Comparison of ENCODE assay signal across 8 cellular contexts in genomic region chr1:227759345-227760300, GRCh38. TPM values are rescaled to one million over a fixed set of nuclear protein-coding genes. Genes with fewer than 3 reads are reported as not detected.
A peak's percentile ranks its signal among the peaks of the same experiment; 100 is the strongest.
DNase-seq lines count a peak whose midpoint lies in the region; FAIRE-seq and TF ChIP-seq lines count a peak whose summit lies in the region.

No MANE protein-coding gene starts in this region.

- H3K27me3 ChIP-seq in skeletal muscle tissue (ENCODE audit: control insufficient read depth in 3 of 3, insufficient read depth in 3 of 3, low read length in 3 of 3) (no peaks in the 10 kb centered on the region), H7 (ENCODE audit: control insufficient read depth, insufficient read depth, low read length) (no peaks in the 10 kb centered on the region)

- H3K4me3 ChIP-seq in HFF-Myc (replicated peaks; ENCODE audit: low read depth, low read length) (no peak overlapping the region), skeletal muscle tissue (ENCODE audit: low read length in 3 of 3) (peak overlapping the region; percentile 27 to 59 (median 52)), H7 (ENCODE audit: insufficient read depth, low read depth, low read length) (no peak overlapping the region)

- DNase-seq in HFF-Myc (ENCODE audit: extremely low read depth, low read depth) (peak; percentile 96), SW 1271 (lab: John Stamatoyannopoulos, UW) (peak; percentile 37 to 75), glomerular visceral epithelial cell (ENCODE audit: extremely low spot score) (peak; percentile 94), NCI-H526 treated with DMSO at 0.1 percent for 48 hours (lab: John Stamatoyannopoulos, UW) (no peak), H7 (no peak), GM12892 (ENCODE audit: insufficient read length) (no peak), SKM-1 treated with dmso at 0.1 percent for 144 hours (lab: John Stamatoyannopoulos, UW; ENCODE audit: unreplicated experiment) (no peak)

- H3K9me3 ChIP-seq in skeletal muscle tissue (ENCODE audit: control insufficient read depth in 3 of 3, low read length in 3 of 3) = no peaks in the 10 kb centered on the region

- H3K27ac ChIP-seq in skeletal muscle tissue (ENCODE audit: low read depth, low read length) = peak overlapping the region; percentile 97

- H3K9ac ChIP-seq in skeletal muscle tissue (ENCODE audit: low read depth in 1 of 3, low read length in 3 of 3) = peak overlapping the region in 2 of 3 donors; percentile 60 to 78

- peaks cover 0 to 18% (median 14%) of the 10 kb centered on the region in 3 donors for H3K36me3 ChIP-seq in skeletal muscle tissue (ENCODE audit: control insufficient read depth in 3 of 3, insufficient read depth in 3 of 3, low read length in 3 of 3)
- H3K36me3 ChIP-seq in H7 (replicated peaks; ENCODE audit: control insufficient read depth, insufficient read depth, low read length) = peaks cover 21% of the 10 kb centered on the region

- FAIRE-seq in GM12892 (lab: Jason Lieb, UNC) = no peak

- TF ChIP-seq POLR2A in GM12892 (IDR thresholded peaks at IDR 0.05; ENCODE audit: low read depth, low read length) = no peak

- peaks cover 68 to 96% (median 79%) of the 10 kb centered on the region in 3 donors for H3K4me1 ChIP-seq in skeletal muscle tissue (ENCODE audit: control insufficient read depth in 3 of 3, insufficient read depth in 3 of 3, low read length in 3 of 3)

- TF ChIP-seq CTCF in HFF-Myc (IDR thresholded peaks at IDR 0.05; ENCODE audit: low read depth, low read length, missing control alignments) = no peak

RNA-seq across cellular contexts. Expression of gene SNAP47, which starts 24.4 kb away (rescaled TPM):
- total RNA-seq in skeletal muscle tissue = 44.9 TPM
- total RNA-seq in H7 (2014; rRNA removed; shearing (Covaris generic)) = 122 and 123 TPM in 2 replicates
- polyA plus RNA-seq in GM12892 (2012; ENCODE audit: missing spikeins) = 22.3 TPM

RNA-seq across cellular contexts. Expression of gene JMJD4, which starts 24.5 kb away (rescaled TPM):
- total RNA-seq in skeletal muscle tissue = 19.3 TPM
- total RNA-seq in H7 (2014; rRNA removed; shearing (Covaris generic)) = 45.3 and 54.4 TPM in 2 replicates
- 8.5 TPM for polyA plus RNA-seq in GM12892 (2012; ENCODE audit: missing spikeins)

RNA-seq across cellular contexts. Expression of gene PRSS38, which starts 55.9 kb away (rescaled TPM):
- not detected for total RNA-seq in skeletal muscle tissue
- total RNA-seq in H7 (2014; rRNA removed; shearing (Covaris generic)) = not detected in 2 replicates
- polyA plus RNA-seq in GM12892 (2012; ENCODE audit: missing spikeins) = not detected

Comparison
In these comparisons a context has a peak if more than half of its experiments do, and no peak if none do; other contexts are left out.
1. DNase-seq: peak in HFF-Myc (single experiment), SW 1271 (2 of 2) and glomerular visceral epithelial cell (single experiment); none in NCI-H526 treated with DMSO at 0.1 percent for 48 hours (single experiment), H7 (single experiment), GM12892 (single experiment) and SKM-1 treated with dmso at 0.1 percent for 144 hours (single experiment).
2. H3K4me3 ChIP-seq: peak in skeletal muscle tissue (3 of 3); none in HFF-Myc (single experiment) and H7 (single experiment).